ENCODE assay signal across 11 cellular contexts in genomic region chr4:48329976-48330375, GRCh38. TPM values are rescaled to one million over a fixed set of nuclear protein-coding genes. Genes with fewer than 3 reads are reported as not detected.
DNase-seq lines count a peak whose midpoint lies in the region; ATAC-seq, FAIRE-seq and TF ChIP-seq lines count a peak whose summit lies in the region.
"Had no signal": no experiment of that assay in that cellular context is flagged by ENCODE, and none has a peak within 500 bp of the region (broad histone marks: within the 10 kb centered on the region; RNA-seq: fewer than 3 reads in every experiment).

No MANE protein-coding gene starts in this region.

- CTCF ChIA-PET in HEK293 (lab: Yijun Ruan, JAX), result interaction anchor here (0.5 kb wide), 1 partner anchor 65 kb away, joined by 3 read pairs; no protein-coding TSS in a partner anchor
- CTCF ChIA-PET in HepG2 (lab: Yijun Ruan, JAX; ENCODE audit: low intra/inter-chr PET ratio, low total read pairs), result no interaction called here

- peak overlapping the region; percentile 7 for H3K4me2 ChIP-seq in hepatocyte
- no peak overlapping the region for H3K4me2 ChIP-seq in HepG2 (ENCODE audit: low read depth, low read length)

- H3K9me2 ChIP-seq in hepatocyte (replicated peaks; ENCODE audit: insufficient read depth), result no peaks in the 10 kb centered on the region

- in situ Hi-C loops in HepG2 (cut with HindIII; ENCODE audit: extremely low pct_ligation_motif_present, low pct_unique_long_range_greater_than_20kb), result no loop called here

- TF ChIP-seq RAD21 in HepG2 (CRISPR knock-in tag; IDR thresholded peaks at IDR 0.05), result no peak

- peak; percentile 76 for DNase-seq in A172 (ENCODE audit: low spot score)
- peak; percentile 86 for DNase-seq in adipocyte (ENCODE audit: low read depth)
- no peak for DNase-seq in hepatocyte (ENCODE audit: low spot score)
- no peak for DNase-seq in HepG2 (ENCODE audit: low spot score)
- DNase-seq in activated CD8-positive, alpha-beta memory T cell treated with anti-CD3 and anti-CD28 coated beads for 24 hours, result no peak
- DNase-seq in NAMALWA (ENCODE audit: low spot score), result no peak
- DNase-seq: activated CD4-positive, alpha-beta T cell treated with anti-CD3 and anti-CD28 coated beads, Interleukin-2, amount 50 U/mL, for 4 hours; head of caudate nucleus; NCI-H2029 had no signal

- no peak for TF ChIP-seq POLR2A in HepG2 (IDR thresholded peaks at IDR 0.05; ENCODE audit: insufficient read depth in 1 of 2, low read depth in 2 of 2, low read length in 2 of 2)

- H3K9ac ChIP-seq in adipocyte (ENCODE audit: low read length) (no peak overlapping the region), HepG2 (ENCODE audit: insufficient read depth, low read depth, low read length) (no peak overlapping the region)

- no peaks in the 10 kb centered on the region for H3K27me3 ChIP-seq in adipocyte (replicated peaks; ENCODE audit: control insufficient read depth, insufficient read depth, low read length)
- no peaks in the 10 kb centered on the region for H3K27me3 ChIP-seq in hepatocyte
- peaks cover 0 to 23% of the 10 kb centered on the region in 2 experiments; a peak in 4 of 5 replicates for H3K27me3 ChIP-seq in HepG2 (ENCODE audit: control insufficient read depth in 1 of 2, insufficient read depth in 2 of 2, low read length in 2 of 2)

- H2AFZ ChIP-seq in hepatocyte (no peak overlapping the region), HepG2 (ENCODE audit: low read length) (no peak overlapping the region)

- H3K36me3 ChIP-seq in HEK293 (ENCODE audit: control insufficient read depth in 2 of 2, insufficient read depth in 1 of 2, low read length in 2 of 2) (no peaks in the 10 kb centered on the region), adipocyte (ENCODE audit: control insufficient read depth, insufficient read depth, low read length, severe bottlenecking) (no peaks in the 10 kb centered on the region), hepatocyte (replicated peaks; ENCODE audit: insufficient read depth, low read depth) (no peaks in the 10 kb centered on the region), HepG2 (replicated peaks in 1 of 2; ENCODE audit: control insufficient read depth in 1 of 2, insufficient read depth in 2 of 2, low read length in 2 of 2) (no peaks in the 10 kb centered on the region)

- H3K4me1 ChIP-seq in HEK293 (ENCODE audit: control insufficient read depth, insufficient read depth, low read length) (0 out of 2 replicates have a peak, but pooled peaks cover 2% of the 10 kb centered on the region), adipocyte (ENCODE audit: control insufficient read depth, insufficient read depth, low read length) (peaks cover 32% of the 10 kb centered on the region), hepatocyte (ENCODE audit: insufficient read depth) (no peaks in the 10 kb centered on the region), HepG2 (ENCODE audit: insufficient read depth, low read length) (peaks cover 10% of the 10 kb centered on the region)

- intact Hi-C loops in HepG2 (cut with micrococcal nuclease; ENCODE audit: unreplicated experiment), result no loop called here

- ATAC-seq in HG02678 (IDR thresholded peaks at IDR 0.05; ENCODE audit: unreplicated experiment), result no peak
- ATAC-seq in HepG2, result no peak

- no peak for TF ChIP-seq EP300 in HepG2 (IDR thresholded peaks at IDR 0.05; ENCODE audit: low read depth in 2 of 2, low read length in 2 of 2)
- no peak for TF ChIP-seq EP300 in HepG2 (CRISPR knock-in tag; IDR thresholded peaks at IDR 0.05; ENCODE audit: borderline replicate concordance)

- TF ChIP-seq CTCF in HEK293 (tag by site-specific recombination; IDR thresholded peaks at IDR 0.05) (no peak), hepatocyte (IDR thresholded peaks at IDR 0.05; ENCODE audit: poor library complexity) (no peak), HepG2 (CRISPR knock-in tag; IDR thresholded peaks at IDR 0.05) (no peak)

- H3K27ac ChIP-seq in HEK293 (ENCODE audit: extremely low read depth, low read depth, low read length) (no peak overlapping the region), hepatocyte (peak overlapping the region; percentile 59), HepG2 (ENCODE audit: extremely low read length, insufficient read depth, low read length) (no peak overlapping the region)

- H4K20me1 ChIP-seq in hepatocyte (ENCODE audit: insufficient read depth, poor library complexity, severe bottlenecking) (no peaks in the 10 kb centered on the region), HepG2 (ENCODE audit: insufficient read depth, low read length) (no peaks in the 10 kb centered on the region)

- no peaks in the 10 kb centered on the region for H3K79me2 ChIP-seq in hepatocyte
- H3K79me2 ChIP-seq in HepG2 (ENCODE audit: insufficient read depth, low read length), result no peaks in the 10 kb centered on the region

- POLR2A ChIA-PET in HEK293 (lab: Yijun Ruan, JAX), result no interaction called here
- POLR2A ChIA-PET in HepG2 (lab: Yijun Ruan, JAX), result no interaction called here

- no peaks in the 10 kb centered on the region for H3K9me3 ChIP-seq in HEK293 (ENCODE audit: control insufficient read depth, insufficient read depth, low read depth, low read length)
- H3K9me3 ChIP-seq in adipocyte (ENCODE audit: control insufficient read depth, low read length), result no peaks in the 10 kb centered on the region
- no peaks in the 10 kb centered on the region for H3K9me3 ChIP-seq in hepatocyte (ENCODE audit: low read depth)
- no peaks in the 10 kb centered on the region for H3K9me3 ChIP-seq in HepG2 (ENCODE audit: low read length)

- H3K4me3 ChIP-seq in HEK293 (ENCODE audit: low read depth, low read length) (no peak overlapping the region), adipocyte (ENCODE audit: low read length) (peak overlapping the region; percentile 57), hepatocyte (no peak overlapping the region), HepG2 (replicated peaks in 1 of 3; ENCODE audit: insufficient read depth in 1 of 3, low read depth in 2 of 3, low read length in 3 of 3) (no peak overlapping the region)

- no peak for FAIRE-seq in HepG2 (lab: Jason Lieb, UNC)

- no TSS peak for BruUV-seq in HepG2 (replicated peaks; lab: Mats Ljungman, UMichigan)

TF ChIP-seq in HEK293, 187 proteins besides CTCF, POLR2A, EP300 and RAD21 (continues in another document):
- TF ChIP-seq ZBTB7A (tag by site-specific recombination; IDR thresholded peaks at IDR 0.05; ENCODE audit: low read depth) (no peak), ZNF629 (tag by site-specific recombination; IDR thresholded peaks at IDR 0.05) (peak; percentile 55)

TF ChIP-seq in HepG2, 621 proteins besides CTCF, POLR2A, EP300 and RAD21 (continues in another document):
- TF ChIP-seq PHF20 (CRISPR knock-in tag; IDR thresholded peaks at IDR 0.05) (no peak), ZNF543 (CRISPR knock-in tag; IDR thresholded peaks at IDR 0.05) (no peak), SNRNP70 (IDR thresholded peaks at IDR 0.05; ENCODE audit: low read depth, low read length) (no peak)

RNA-seq across cellular contexts. Expression of gene SLAIN2, which starts 11.4 kb away (rescaled TPM):
- 38.1 and 41.7 TPM in 2 replicates for total RNA-seq in A172 (2014; rRNA removed; shearing (Covaris generic))
- total RNA-seq in hepatocyte (67.6 and 101 TPM in 2 replicates), HepG2 (2016; rRNA removed; fragmentation: Illumina TruSeq; extraction: Trizol) (20.0 and 20.7 TPM in 2 replicates)
- polyA plus RNA-seq in hepatocyte (30.9 and 40.1 TPM in 2 replicates), HepG2 (2011; rRNA removed) (20.4 and 22.5 TPM in 2 replicates)
- total RNA-seq in HepG2 (2016; cell fraction: cytosol; rRNA removed; fragmentation: Illumina TruSeq; extraction: Trizol; ENCODE audit: low read depth), result 13.9 and 17.5 TPM in 2 replicates
- 16.3 and 22.8 TPM in 2 replicates for total RNA-seq in HepG2 (2016; cell fraction: insoluble cytoplasmic fraction; rRNA removed; fragmentation: Illumina TruSeq; extraction: Trizol)
- total RNA-seq in HepG2 (2016; cell fraction: membrane; rRNA removed; fragmentation: Illumina TruSeq; extraction: Trizol), result 18.8 and 20.0 TPM in 2 replicates
- 12.7 and 22.6 TPM in 2 replicates for total RNA-seq in HepG2 (2016; cell fraction: nucleus; rRNA removed; fragmentation: Illumina TruSeq; extraction: Trizol)
- 10.4 and 17.0 TPM in 2 replicates for polyA plus RNA-seq in HepG2 (2011; cell fraction: cytosol; rRNA removed)
- 8.0 and 8.2 TPM in 2 replicates for polyA plus RNA-seq in HepG2 (2011; cell fraction: nucleus; rRNA removed)
- 26.5 and 27.1 TPM in 2 replicates for polyA plus RNA-seq in HepG2 (2012)
- 5.5 and 5.7 TPM in 2 replicates for polyA plus RNA-seq in HepG2 (2016; cell fraction: cytosol; fragmentation: Illumina TruSeq; extraction: Trizol; ENCODE audit: low read depth)
- 23.2 and 28.6 TPM in 2 replicates for polyA plus RNA-seq in HepG2 (2016; cell fraction: insoluble cytoplasmic fraction; fragmentation: Illumina TruSeq; extraction: Trizol; ENCODE audit: low read depth)
- polyA plus RNA-seq in HepG2 (2016; cell fraction: membrane; fragmentation: Illumina TruSeq; extraction: Trizol; ENCODE audit: low read depth), result 16.2 and 17.9 TPM in 2 replicates
- polyA plus RNA-seq in HepG2 (2016; cell fraction: nucleus; fragmentation: Illumina TruSeq; extraction: Trizol; ENCODE audit: insufficient read depth, low read depth), result 22.1 and 22.2 TPM in 2 replicates
- 15.3 and 16.0 TPM in 2 replicates for polyA minus RNA-seq in HepG2 (2011; rRNA and poly(A)+ RNA removed; ENCODE audit: low replicate concordance)
- 8.3 and 11.8 TPM in 2 replicates for polyA minus RNA-seq in HepG2 (2011; cell fraction: cytosol; rRNA and poly(A)+ RNA removed)
- 29.0 and 30.6 TPM in 2 replicates for polyA minus RNA-seq in HepG2 (2011; cell fraction: nucleus; rRNA and poly(A)+ RNA removed)

Comparison
In these comparisons a context has a peak if more than half of its experiments do, and no peak if none do; other contexts are left out.
1. DNase-seq: peak in A172 (single experiment) and adipocyte (single experiment); none in hepatocyte (single experiment), HepG2 (single experiment), activated CD8-positive, alpha-beta memory T cell treated with anti-CD3 and anti-CD28 coated beads for 24 hours (single experiment) and NAMALWA (single experiment).